1 cellular context compared by ENCODE assay signal in the genomic region with DNA sequence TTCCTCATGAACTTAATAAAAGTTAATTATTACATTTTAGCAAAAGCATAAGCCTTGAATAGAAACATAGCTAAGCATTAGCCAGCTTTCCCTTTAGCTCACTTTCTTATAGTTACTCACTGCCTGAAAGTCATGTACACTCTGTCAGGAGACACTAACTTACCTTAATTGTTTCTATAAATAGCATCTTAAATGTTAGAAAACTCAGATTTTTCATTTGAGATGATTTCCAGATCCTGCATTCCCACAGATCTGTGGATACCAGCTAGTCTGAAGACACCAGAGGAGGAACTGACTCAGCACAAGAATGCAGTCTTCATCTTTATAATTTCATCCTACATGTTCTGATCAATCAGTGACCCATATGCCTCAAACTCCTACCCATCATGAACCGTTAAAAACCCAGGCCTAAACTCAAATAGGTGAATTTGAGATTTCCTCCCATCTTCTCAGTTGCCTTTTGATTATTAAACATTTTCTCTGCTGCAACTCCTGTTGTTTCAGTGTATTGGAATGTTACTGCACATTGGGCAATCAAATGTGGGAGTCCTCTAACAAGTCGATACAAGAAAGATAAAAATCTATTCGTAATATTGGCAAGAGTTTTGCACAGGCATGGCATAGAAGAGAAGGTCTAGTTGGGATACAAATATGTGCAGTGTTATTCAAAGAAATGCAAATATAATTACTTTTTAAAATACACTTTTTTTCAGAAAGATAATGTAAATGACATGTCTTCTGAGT.
A peak's percentile ranks its signal among the peaks of the same experiment; 100 is the strongest.
TF ChIP-seq lines count a peak whose summit lies in the region.

No MANE protein-coding gene starts in this region.

TF ChIP-seq in IMR-90, 13 proteins besides CTCF, POLR2A, EP300 and RAD21:
- TF ChIP-seq CEBPB (IDR thresholded peaks at IDR 0.05; ENCODE audit: low read depth, low read length) (peak; percentile 54), RFX5 (IDR thresholded peaks at IDR 0.05; ENCODE audit: low read depth, low read length) (no peak), SMC3 (IDR thresholded peaks at IDR 0.05; ENCODE audit: low read depth, low read length) (no peak)
